In genomic region chr14:24164591-24164991, GRCh38 we compare ENCODE assay signal across 25 cellular contexts. TPM values are rescaled to one million over a fixed set of nuclear protein-coding genes. Genes with fewer than 3 reads are reported as not detected.
DNase-seq lines count a peak whose midpoint lies in the region; ATAC-seq and TF ChIP-seq lines count a peak whose summit lies in the region.
"Had no signal": no experiment of that assay in that cellular context is flagged by ENCODE, and none has a peak within 500 bp of the region (broad histone marks: within the 10 kb centered on the region; RNA-seq: fewer than 3 reads in every experiment).

No MANE protein-coding gene starts in this region.

- peaks cover 17% of the 10 kb centered on the region for H3K79me2 ChIP-seq in Karpas-422 (ENCODE audit: low read length)

- 88 to 90% methylated on average over 9 to 14 of the region's 14 CpGs for WGBS in thyroid gland, 2 donors

- H3K36me3 Mint-ChIP-seq in activated T-helper 1 cell treated with anti-CD3 and anti-CD28 coated beads, Interleukin-12 subunit alpha, Interleukin-12 subunit beta, Interleukin-2, Interleukin-4 antibody, amounts not matched to agents 30 ng/mL and 10 ng/mL and 1 ng/mL, durations not matched to agents 14 hours and 24 hours and 36 hours (ENCODE audit: low read depth) = peaks cover 64% of the 10 kb centered on the region

- intact Hi-C loops in left ventricle myocardium superior (cut with micrococcal nuclease) (no loop called here), left ventricle myocardium inferior (cut with micrococcal nuclease) (no loop called here), left lung (cut with DNase I) (no loop called here), thyroid gland (cut with DNase I) (no loop called here)
- intact Hi-C loops in activated T-helper 1 cell treated with anti-CD3 and anti-CD28 coated beads, Interleukin-12 subunit alpha, Interleukin-12 subunit beta, Interleukin-2, Interleukin-4 antibody, amounts not matched to agents 30 ng/mL and 10 ng/mL and 1 ng/mL, durations not matched to agents 14 hours and 24 hours and 36 hours (cut with micrococcal nuclease) = loop anchor here (5.0 kb wide), 1 partner anchor 268 kb away; no protein-coding TSS in a partner anchor

- H3K4me3 Mint-ChIP-seq in activated T-helper 1 cell treated with anti-CD3 and anti-CD28 coated beads, Interleukin-12 subunit alpha, Interleukin-12 subunit beta, Interleukin-2, Interleukin-4 antibody, amounts not matched to agents 30 ng/mL and 10 ng/mL and 1 ng/mL, durations not matched to agents 14 hours and 24 hours and 36 hours = peak overlapping the region; percentile 99

- peaks cover 77% of the 10 kb centered on the region for H3K4me1 Mint-ChIP-seq in activated T-helper 1 cell treated with anti-CD3 and anti-CD28 coated beads, Interleukin-12 subunit alpha, Interleukin-12 subunit beta, Interleukin-2, Interleukin-4 antibody, amounts not matched to agents 30 ng/mL and 10 ng/mL and 1 ng/mL, durations not matched to agents 14 hours and 24 hours and 36 hours (ENCODE audit: low read depth)

- H3K27me3 Mint-ChIP-seq in activated T-helper 1 cell treated with anti-CD3 and anti-CD28 coated beads, Interleukin-12 subunit alpha, Interleukin-12 subunit beta, Interleukin-2, Interleukin-4 antibody, amounts not matched to agents 30 ng/mL and 10 ng/mL and 1 ng/mL, durations not matched to agents 14 hours and 24 hours and 36 hours (ENCODE audit: insufficient read depth) = peaks cover 4% of the 10 kb centered on the region

- H3K27ac Mint-ChIP-seq in activated T-helper 1 cell treated with anti-CD3 and anti-CD28 coated beads, Interleukin-12 subunit alpha, Interleukin-12 subunit beta, Interleukin-2, Interleukin-4 antibody, amounts not matched to agents 30 ng/mL and 10 ng/mL and 1 ng/mL, durations not matched to agents 14 hours and 24 hours and 36 hours = peak overlapping the region; percentile 60

- peaks cover 76% of the 10 kb centered on the region for H3K36me3 ChIP-seq in left ventricle myocardium inferior
- H3K36me3 ChIP-seq in left lung = peaks cover 0 to 87% of the 10 kb centered on the region in 2 donors
- peaks cover 44% of the 10 kb centered on the region; the same call in 1 of the 2 replicates for H3K36me3 ChIP-seq in Karpas-422 (ENCODE audit: insufficient read depth, low read length)
- H3K36me3 ChIP-seq in thyroid gland = peaks cover 40 to 42% of the 10 kb centered on the region in 2 donors

- no peaks in the 10 kb centered on the region for H3K9me3 Mint-ChIP-seq in activated T-helper 1 cell treated with anti-CD3 and anti-CD28 coated beads, Interleukin-12 subunit alpha, Interleukin-12 subunit beta, Interleukin-2, Interleukin-4 antibody, amounts not matched to agents 30 ng/mL and 10 ng/mL and 1 ng/mL, durations not matched to agents 14 hours and 24 hours and 36 hours
- H3K9me3 Mint-ChIP-seq: neural crest cell had no signal

- no peaks in the 10 kb centered on the region for H4K20me1 ChIP-seq in Karpas-422 (ENCODE audit: insufficient read depth, low read depth, low read length)

- H3K27ac ChIP-seq in left ventricle myocardium inferior (replicated peaks) (no peak overlapping the region), left lung (no peak overlapping the region), Karpas-422 (ENCODE audit: low read length) (no peak overlapping the region), thyroid gland (no peak overlapping the region)
- H3K27ac ChIP-seq: ascending aorta, KMS-11, prostate gland, transverse colon, WERI-Rb-1 had no signal

- no peak overlapping the region for H3K4me2 ChIP-seq in Karpas-422 (ENCODE audit: low read depth, low read length, poor library complexity, severe bottlenecking)
- H3K4me2 ChIP-seq: KMS-11 had no signal

- TF ChIP-seq CTCF in left ventricle myocardium inferior (IDR thresholded peaks at IDR 0.05; ENCODE audit: borderline replicate concordance) (no peak), left lung (IDR thresholded peaks at IDR 0.05) (no peak), thyroid gland (IDR thresholded peaks at IDR 0.05) (no peak)

- H3K4me3 ChIP-seq in left ventricle myocardium inferior (no peak overlapping the region), left lung (no peak overlapping the region), Karpas-422 (ENCODE audit: low read length) (no peak overlapping the region), thyroid gland (replicated peaks in 1 of 3) (no peak overlapping the region)
- H3K4me3 ChIP-seq: ascending aorta, esophagus muscularis mucosa, gastroesophageal sphincter, prostate gland, transverse colon had no signal

- H3K4me1 ChIP-seq in left ventricle myocardium inferior (peaks cover 45% of the 10 kb centered on the region), left lung (peaks cover 14 to 67% of the 10 kb centered on the region in 2 donors), Karpas-422 (ENCODE audit: low read length) (peaks cover 21% of the 10 kb centered on the region), thyroid gland (peaks cover 18 to 27% of the 10 kb centered on the region in 2 donors)

- no peaks in the 10 kb centered on the region for H3K27me3 ChIP-seq in left ventricle myocardium inferior (ENCODE audit: low read depth)
- no peaks in the 10 kb centered on the region for H3K27me3 ChIP-seq in left lung
- H3K27me3 ChIP-seq in Karpas-422 (ENCODE audit: low read length) = no peaks in the 10 kb centered on the region
- no peaks in the 10 kb centered on the region for H3K27me3 ChIP-seq in thyroid gland
- H3K27me3 ChIP-seq: ascending aorta, esophagus muscularis mucosa, gastroesophageal sphincter, transverse colon had no signal

- no peak overlapping the region for H3K9ac ChIP-seq in Karpas-422 (ENCODE audit: low read length)
- H3K9ac ChIP-seq: KMS-11 had no signal

- H2AFZ ChIP-seq in Karpas-422 (ENCODE audit: low read length) = no peak overlapping the region

- no peak for TF ChIP-seq POLR2A in thyroid gland (IDR thresholded peaks at IDR 0.05)

- DNase-seq in left ventricle myocardium superior = peak; percentile 18
- DNase-seq in left ventricle myocardium inferior = no peak
- no peak for DNase-seq in activated T-helper 1 cell treated with anti-CD3 and anti-CD28 coated beads, Interleukin-12 subunit alpha, Interleukin-12 subunit beta, Interleukin-2, Interleukin-4 antibody, amounts not matched to agents 30 ng/mL and 10 ng/mL and 1 ng/mL, durations not matched to agents 14 hours and 24 hours and 36 hours (ENCODE audit: low spot score)
- DNase-seq in left lung = peak; percentile 20 to 79
- no peak for DNase-seq in Karpas-422
- no peak for DNase-seq in germinal center (ENCODE audit: low spot score)
- no peak for DNase-seq in thyroid gland
- DNase-seq: activated gamma-delta T cell treated with Interleukin-2 at 50 U/mL for 16 hours; DMS79; effector CD8-positive, alpha-beta T cell; H7; kidney glomerular epithelial cell; NCI-H187; NCI-H226; SHP77 treated with DMSO at 0.1 percent for 48 hours; stimulated activated CD4-positive, alpha-beta T cell treated with anti-CD3 and anti-CD28 coated beads, Interleukin-1b, Interleukin-23, amount 100 ng/mL, for 48 hours; stimulated activated naive CD4-positive, alpha-beta T cell; transverse colon; WERI-Rb-1 had no signal

- ATAC-seq in left ventricle myocardium superior (no peak), left lung (no peak)
- ATAC-seq: gastroesophageal sphincter had no signal

- H3K9me3 ChIP-seq in left ventricle myocardium inferior (replicated peaks) = no peaks in the 10 kb centered on the region
- H3K9me3 ChIP-seq in left lung = no peaks in the 10 kb centered on the region
- H3K9me3 ChIP-seq in Karpas-422 (ENCODE audit: low read length) = no peaks in the 10 kb centered on the region
- H3K9me3 ChIP-seq in thyroid gland = no peaks in the 10 kb centered on the region
- H3K9me3 ChIP-seq: ascending aorta, esophagus muscularis mucosa, gastroesophageal sphincter, prostate gland, transverse colon had no signal

- H3K9me2 ChIP-seq in Karpas-422 (replicated peaks; ENCODE audit: insufficient read depth, low read length) = no peaks in the 10 kb centered on the region

RNA-seq across cellular contexts. Expression of gene IRF9, which starts 3.5 kb away (rescaled TPM):
- total RNA-seq in left ventricle myocardium superior (27.6 TPM), left ventricle myocardium inferior (24.0 TPM), left lung (100 to 1,000 TPM in 1 of 2 donors, 10 to 100 TPM in 1; 95.6 to 131 TPM), thyroid gland (10 to 100 TPM; 55.1 to 92.3 (median 70.0) TPM)
- total RNA-seq in activated T-helper 1 cell treated with anti-CD3 and anti-CD28 coated beads, Interleukin-12 subunit alpha, Interleukin-12 subunit beta, Interleukin-2, Interleukin-4 antibody, amounts not matched to agents 30 ng/mL and 10 ng/mL and 1 ng/mL, durations not matched to agents 14 hours and 24 hours and 36 hours = 130 and 152 TPM in 2 replicates
- 72.7 and 79.8 TPM in 2 replicates for total RNA-seq in Karpas-422 (2014; rRNA removed; shearing (Covaris generic); ENCODE audit: low replicate concordance)

RNA-seq across cellular contexts. Expression of gene REC8, which starts 7.3 kb away (rescaled TPM):
- total RNA-seq in left ventricle myocardium superior (3.2 TPM), left ventricle myocardium inferior (1.6 TPM), left lung (10 to 100 TPM; 27.0 to 31.6 TPM), thyroid gland (1 to 10 TPM; 4.1 to 7.1 (median 5.4) TPM)
- 27.8 and 28.9 TPM in 2 replicates for total RNA-seq in activated T-helper 1 cell treated with anti-CD3 and anti-CD28 coated beads, Interleukin-12 subunit alpha, Interleukin-12 subunit beta, Interleukin-2, Interleukin-4 antibody, amounts not matched to agents 30 ng/mL and 10 ng/mL and 1 ng/mL, durations not matched to agents 14 hours and 24 hours and 36 hours
- 22.1 and 34.6 TPM in 2 replicates for total RNA-seq in Karpas-422 (2014; rRNA removed; shearing (Covaris generic); ENCODE audit: low replicate concordance)

RNA-seq across cellular contexts. Expression of gene RNF31, which starts 17.3 kb away (rescaled TPM):
- total RNA-seq in left ventricle myocardium superior (42.8 TPM), left ventricle myocardium inferior (34.8 TPM), left lung (10 to 100 TPM; 49.3 to 61.5 TPM), thyroid gland (100 to 1,000 TPM in 1 of 4 donors, 10 to 100 TPM in 3; 30.6 to 106 (median 67.6) TPM)
- total RNA-seq in activated T-helper 1 cell treated with anti-CD3 and anti-CD28 coated beads, Interleukin-12 subunit alpha, Interleukin-12 subunit beta, Interleukin-2, Interleukin-4 antibody, amounts not matched to agents 30 ng/mL and 10 ng/mL and 1 ng/mL, durations not matched to agents 14 hours and 24 hours and 36 hours = 115 and 129 TPM in 2 replicates
- total RNA-seq in Karpas-422 (2014; rRNA removed; shearing (Covaris generic); ENCODE audit: low replicate concordance) = 82.0 and 153 TPM in 2 replicates

RNA-seq across cellular contexts. Expression of gene PSME2, which starts 18.2 kb away (rescaled TPM):
- 92.6 TPM for total RNA-seq in left ventricle myocardium superior
- total RNA-seq in left ventricle myocardium inferior = 89.7 TPM
- 575 and 588 TPM in 2 replicates for total RNA-seq in activated T-helper 1 cell treated with anti-CD3 and anti-CD28 coated beads, Interleukin-12 subunit alpha, Interleukin-12 subunit beta, Interleukin-2, Interleukin-4 antibody, amounts not matched to agents 30 ng/mL and 10 ng/mL and 1 ng/mL, durations not matched to agents 14 hours and 24 hours and 36 hours
- 100 to 1,000 TPM; 134 to 224 TPM for total RNA-seq in left lung
- 469 and 536 TPM in 2 replicates for total RNA-seq in Karpas-422 (2014; rRNA removed; shearing (Covaris generic); ENCODE audit: low replicate concordance)
- total RNA-seq in thyroid gland = 10 to 100 TPM; 31.3 to 66.6 (median 47.5) TPM

RNA-seq across cellular contexts. Expression of gene EMC9, which starts 23.2 kb away (rescaled TPM):
- total RNA-seq in left ventricle myocardium superior (16.4 TPM), left ventricle myocardium inferior (14.5 TPM), left lung (10 to 100 TPM; 16.2 to 18.1 TPM), thyroid gland (10 to 100 TPM in 3 of 4 donors, 1 to 10 TPM in 1; 8.3 to 25.5 (median 16.9) TPM)
- total RNA-seq in activated T-helper 1 cell treated with anti-CD3 and anti-CD28 coated beads, Interleukin-12 subunit alpha, Interleukin-12 subunit beta, Interleukin-2, Interleukin-4 antibody, amounts not matched to agents 30 ng/mL and 10 ng/mL and 1 ng/mL, durations not matched to agents 14 hours and 24 hours and 36 hours = 22.9 and 28.3 TPM in 2 replicates
- 35.3 and 95.4 TPM in 2 replicates for total RNA-seq in Karpas-422 (2014; rRNA removed; shearing (Covaris generic); ENCODE audit: low replicate concordance)

Comparison
In these comparisons a context has a peak if more than half of its experiments do, and no peak if none do; other contexts are left out.
1. DNase-seq: peak in left ventricle myocardium superior (single experiment) and left lung (2 of 2); none in left ventricle myocardium inferior (single experiment), activated T-helper 1 cell treated with anti-CD3 and anti-CD28 coated beads, Interleukin-12 subunit alpha, Interleukin-12 subunit beta, Interleukin-2, Interleukin-4 antibody, amounts not matched to agents 30 ng/mL and 10 ng/mL and 1 ng/mL, durations not matched to agents 14 hours and 24 hours and 36 hours (single experiment), Karpas-422 (single experiment), germinal center (single experiment) and thyroid gland (0 of 2).